Comparison of ENCODE assay signal across 8 cellular contexts in genomic region chr6:26311012-26311384, GRCh38. TPM values are rescaled to one million over a fixed set of nuclear protein-coding genes. Genes with fewer than 3 reads are reported as not detected.
DNase-seq lines count a peak whose midpoint lies in the region; ATAC-seq and TF ChIP-seq lines count a peak whose summit lies in the region.

No MANE protein-coding gene starts in this region.

- in situ Hi-C loops in astrocyte of the spinal cord (cut with HindIII; ENCODE audit: low sequenced_read_pairs) = no loop called here

- peaks cover 29% of the 10 kb centered on the region for H3K4me1 ChIP-seq in OCI-LY7 (ENCODE audit: insufficient read depth, low read length, poor library complexity, severe bottlenecking)
- H3K4me1 ChIP-seq in mesenchymal stem cell (ENCODE audit: control insufficient read depth, insufficient read depth, low read depth, low read length) = peaks cover 4% of the 10 kb centered on the region

- no peak overlapping the region for H3K14ac ChIP-seq in mesenchymal stem cell (ENCODE audit: low read length in 2 of 2)

- H3K23ac ChIP-seq in mesenchymal stem cell (ENCODE audit: low read length in 2 of 2) = no peak overlapping the region

- no peak overlapping the region for H2BK5ac ChIP-seq in mesenchymal stem cell (ENCODE audit: low read depth, low read length, poor library complexity, severe bottlenecking)

- DNase-seq in NCI-H82 (lab: John Stamatoyannopoulos, UW) (peak; percentile 71), NCI-H82 treated with DMSO at 0.1 percent for 48 hours (lab: John Stamatoyannopoulos, UW; ENCODE audit: unreplicated experiment) (no peak), OCI-LY7 (ENCODE audit: low spot score) (peak; percentile 49), astrocyte of the spinal cord (ENCODE audit: low read depth, low spot score) (peak; percentile 61), mesenchymal stem cell (peak; percentile 55), NCI-H128 (lab: John Stamatoyannopoulos, UW; ENCODE audit: unreplicated experiment) (no peak)

- H3K4me3 ChIP-seq in OCI-LY7 (ENCODE audit: low read depth, low read length, poor library complexity, severe bottlenecking) (peak overlapping the region; percentile 71), astrocyte of the spinal cord (ENCODE audit: low read depth, low read length) (peak overlapping the region; percentile 58), mesenchymal stem cell (ENCODE audit: insufficient read depth in 1 of 2, low read depth in 1 of 2, low read length in 2 of 2) (peak overlapping the region in 1 of 2 experiments; percentile 79)

- no peak overlapping the region for H3K9ac ChIP-seq in mesenchymal stem cell (ENCODE audit: low read length)

- H3K27ac ChIP-seq in OCI-LY7 (ENCODE audit: low read depth, low read length, poor library complexity, severe bottlenecking) (peak overlapping the region; percentile 43), mesenchymal stem cell (ENCODE audit: low read length, poor library complexity, severe bottlenecking) (peak overlapping the region; percentile 93)

- no peaks in the 10 kb centered on the region for H4K20me1 ChIP-seq in OCI-LY7 (ENCODE audit: insufficient read depth, low read length)

- H3K9me2 ChIP-seq in OCI-LY7 (ENCODE audit: insufficient read depth, low read length) = no peaks in the 10 kb centered on the region

- peak overlapping the region; percentile 78 for H3K4me2 ChIP-seq in OCI-LY7 (ENCODE audit: low read length)
- peak overlapping the region; percentile 1 for H3K4me2 ChIP-seq in mesenchymal stem cell (ENCODE audit: low read length, poor library complexity, severe bottlenecking)

- H2AK5ac ChIP-seq in mesenchymal stem cell (ENCODE audit: low read length, severe bottlenecking) = peak overlapping the region; percentile 90

- no peaks in the 10 kb centered on the region for H3K9me3 ChIP-seq in OCI-LY7 (ENCODE audit: low read length)
- H3K9me3 ChIP-seq in mesenchymal stem cell (ENCODE audit: control insufficient read depth, low read length) = no peaks in the 10 kb centered on the region

- no peak for TF ChIP-seq CTCF in OCI-LY7 (conservative IDR thresholded peaks at IDR 0.05; ENCODE audit: low read length)
- TF ChIP-seq CTCF in astrocyte of the spinal cord (IDR thresholded peaks at IDR 0.05; ENCODE audit: low read depth, low read length) = no peak

- under 1% methylated on average over 8 of the region's 11 CpGs for WGBS in mesenchymal stem cell

- H2BK15ac ChIP-seq in mesenchymal stem cell (ENCODE audit: low read depth, poor library complexity, severe bottlenecking) = no peak overlapping the region

- BruUV-seq in OCI-LY7 (replicated peaks; lab: Mats Ljungman, UMichigan) = no TSS peak

- no peak overlapping the region for H2BK12ac ChIP-seq in mesenchymal stem cell (ENCODE audit: low read length in 2 of 2)

- H2AFZ ChIP-seq in OCI-LY7 (ENCODE audit: low read length) (peak overlapping the region; percentile 20; the same call in 1 of the 2 replicates), mesenchymal stem cell (ENCODE audit: low read depth, low read length) (no peak overlapping the region)

- H4K91ac ChIP-seq in mesenchymal stem cell (ENCODE audit: low read length) = no peak overlapping the region

- CTCF ChIA-PET in OCI-LY7 (lab: Charles Lee; ENCODE audit: unreplicated experiment) = no interaction called here

- POLR2A ChIA-PET in OCI-LY7 (lab: Charles Lee) = interaction anchor here (1.3 kb wide), 1 partner anchor 226 kb away, joined by 4 read pairs; the partner anchor contains the start of gene HMGN4

- no peaks in the 10 kb centered on the region for H3K36me3 ChIP-seq in OCI-LY7 (ENCODE audit: insufficient read depth, low read length)
- H3K36me3 ChIP-seq in mesenchymal stem cell (ENCODE audit: control insufficient read depth in 1 of 2, insufficient read depth in 2 of 2, low read depth in 1 of 2, low read length in 2 of 2) = no peaks in the 10 kb centered on the region

- H3K27me3 ChIP-seq in mesenchymal stem cell (ENCODE audit: control insufficient read depth in 1 of 2, insufficient read depth in 1 of 2, low read length in 2 of 2) = no peaks in the 10 kb centered on the region

- no peak overlapping the region for H3K18ac ChIP-seq in mesenchymal stem cell (ENCODE audit: low read depth in 1 of 2, low read length in 2 of 2)

- H4K8ac ChIP-seq in mesenchymal stem cell (ENCODE audit: low read length) = no peak overlapping the region

- H3K79me2 ChIP-seq in OCI-LY7 (ENCODE audit: insufficient read depth, low read depth, low read length) = no peaks in the 10 kb centered on the region

- ATAC-seq in HG03460 (IDR thresholded peaks at IDR 0.05; ENCODE audit: unreplicated experiment) (no peak), GM21529 (IDR thresholded peaks at IDR 0.05; ENCODE audit: unreplicated experiment) (no peak)

- no peaks in the 10 kb centered on the region for H3K79me1 ChIP-seq in mesenchymal stem cell (replicated peaks; ENCODE audit: low read length, poor library complexity, severe bottlenecking)

- H2BK120ac ChIP-seq in mesenchymal stem cell (ENCODE audit: low read depth, low read length) = no peak overlapping the region

- intact Hi-C loops in OCI-LY7 (cut with micrococcal nuclease; ENCODE audit: unreplicated experiment) = loop anchor here (1.0 to 5.0 kb wide), 2 partner anchors 25 to 226 kb away; partner anchors contain the start of gene HMGN4

- no peak overlapping the region for H3K4ac ChIP-seq in mesenchymal stem cell (ENCODE audit: low read depth in 1 of 2, low read length in 2 of 2)

RNA-seq across cellular contexts. Expression of gene BTN3A2, which starts 54.0 kb away (rescaled TPM):
- total RNA-seq in OCI-LY7 (2014; rRNA removed; shearing (Covaris generic)) = 47.9 and 54.5 TPM in 2 replicates
- total RNA-seq in OCI-LY7 (2022) = 70.8 and 95.7 TPM in 2 replicates
- polyA plus RNA-seq in mesenchymal stem cell (2013, experiment 1 of 2) = 31.1 TPM
- 32.3 TPM for polyA plus RNA-seq in mesenchymal stem cell (2013, experiment 2 of 2)

Comparison
In these comparisons a context has a peak if more than half of its experiments do, and no peak if none do; other contexts are left out.
1. DNase-seq: peak in NCI-H82 (single experiment), OCI-LY7 (single experiment), astrocyte of the spinal cord (single experiment) and mesenchymal stem cell (single experiment); none in NCI-H82 treated with DMSO at 0.1 percent for 48 hours (single experiment) and NCI-H128 (single experiment).